19 cellular contexts compared by ENCODE assay signal in the genomic region with DNA sequence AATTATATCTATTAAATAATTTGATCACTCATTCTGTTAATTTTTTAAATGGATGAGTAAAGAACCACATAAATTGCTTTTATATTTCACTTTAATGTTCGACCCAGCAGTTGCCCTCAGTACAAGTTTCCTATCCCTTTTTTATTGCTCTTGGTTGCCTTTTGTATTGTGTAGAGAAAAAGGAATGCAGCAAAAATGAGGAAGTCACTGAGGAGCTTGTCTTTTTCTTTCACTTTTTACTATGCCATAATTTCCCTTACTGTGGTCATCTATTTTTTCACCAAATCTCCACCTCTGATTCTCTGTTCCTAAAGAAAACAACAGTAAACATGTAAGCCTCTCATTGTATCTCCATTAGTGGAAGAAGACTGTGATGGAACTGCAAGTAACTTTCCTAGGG.
DNase-seq lines count a peak whose midpoint lies in the region; ATAC-seq, FAIRE-seq and TF ChIP-seq lines count a peak whose summit lies in the region.
"Had no signal": no experiment of that assay in that cellular context is flagged by ENCODE, and none has a peak within 500 bp of the region (broad histone marks: within the 10 kb centered on the region; RNA-seq: fewer than 3 reads in every experiment).

No MANE protein-coding gene starts in this region.

- H3K27me3 ChIP-seq in SU-DHL-6 (ENCODE audit: low read length) (no peaks in the 10 kb centered on the region), neutrophil (no peaks in the 10 kb centered on the region)
- H3K27me3 ChIP-seq: colonic mucosa, right lobe of liver, upper lobe of left lung had no signal

- ATAC-seq in HG02678 (IDR thresholded peaks at IDR 0.05; ENCODE audit: unreplicated experiment) (no peak), HG03175 (IDR thresholded peaks at IDR 0.05; ENCODE audit: unreplicated experiment) (no peak)

- no peak overlapping the region for H2AFZ ChIP-seq in SU-DHL-6 (ENCODE audit: low read depth, low read length, severe bottlenecking)

- DNase-seq in GM12891 (ENCODE audit: insufficient read length, low spot score) (no peak), Kasumi-1 (lab: John Stamatoyannopoulos, UW) (peak; percentile 48 to 73), GM12892 (ENCODE audit: insufficient read length) (no peak), GDM1 (lab: John Stamatoyannopoulos, UW) (no peak)
- DNase-seq: activated CD4-positive, alpha-beta memory T cell treated with anti-CD3 and anti-CD28 coated beads, Interleukin-2, amount 10 ng/mL, durations not matched to agents 7 days and 5 days; anterior cingulate cortex; colonic mucosa; DMS153; NCI-H1930; right lobe of liver; SHP77 treated with DMSO at 0.1 percent for 48 hours; stimulated activated CD4-positive, alpha-beta T cell treated with anti-CD3 and anti-CD28 coated beads, Interleukin-4, amount 100 ng/mL, for 24 hours; upper lobe of left lung had no signal

- H3K9me2 ChIP-seq in SU-DHL-6 (replicated peaks; ENCODE audit: insufficient read depth, low read length) = no peaks in the 10 kb centered on the region

- no peak overlapping the region for H3K4me3 ChIP-seq in SU-DHL-6 (ENCODE audit: insufficient read depth, low read length, poor library complexity, severe bottlenecking)
- H3K4me3 ChIP-seq in neutrophil (ENCODE audit: low read depth in 1 of 2, low read length in 1 of 2) = peak overlapping the region in 1 of 2 experiments; percentile 11
- H3K4me3 ChIP-seq: colonic mucosa, right lobe of liver, upper lobe of left lung had no signal

- no peak overlapping the region for H3K27ac ChIP-seq in SU-DHL-6 (ENCODE audit: low read depth, low read length)
- peak overlapping the region; percentile 84 for H3K27ac ChIP-seq in neutrophil
- H3K27ac ChIP-seq: colonic mucosa, right lobe of liver had no signal

- no peaks in the 10 kb centered on the region for H3K36me3 ChIP-seq in SU-DHL-6 (ENCODE audit: low read length)
- no peaks in the 10 kb centered on the region for H3K36me3 ChIP-seq in neutrophil
- H3K36me3 ChIP-seq: colonic mucosa, right lobe of liver, upper lobe of left lung had no signal

- no peaks in the 10 kb centered on the region for H3K79me2 ChIP-seq in SU-DHL-6 (ENCODE audit: insufficient read depth, low read length)

- H4K20me1 ChIP-seq in SU-DHL-6 (ENCODE audit: low read depth, low read length) = no peaks in the 10 kb centered on the region

- no peak for FAIRE-seq in GM12891 (lab: Jason Lieb, UNC)
- no peak for FAIRE-seq in GM12892 (lab: Jason Lieb, UNC)
- FAIRE-seq: islet of Langerhans, TTC549 had no signal

- H3K9me3 ChIP-seq in SU-DHL-6 (ENCODE audit: insufficient read depth, low read length) (no peaks in the 10 kb centered on the region), neutrophil (no peaks in the 10 kb centered on the region)
- H3K9me3 ChIP-seq: colonic mucosa, right lobe of liver, upper lobe of left lung had no signal

- H3K4me1 ChIP-seq in neutrophil (ENCODE audit: control insufficient read depth in 1 of 2, insufficient read depth in 1 of 2, low read depth in 1 of 2, low read length in 1 of 2) = peaks cover 72 to 76% of the 10 kb centered on the region in 2 experiments
- H3K4me1 ChIP-seq: colonic mucosa, right lobe of liver had no signal

- TF ChIP-seq CTCF in SU-DHL-6 (IDR thresholded peaks at IDR 0.05; ENCODE audit: insufficient read depth, low read length, poor library complexity, severe bottlenecking) = no peak
- no peak for TF ChIP-seq CTCF in neutrophil (IDR thresholded peaks at IDR 0.05)

- no peaks in the 10 kb centered on the region for H3F3A ChIP-seq in SU-DHL-6 (ENCODE audit: insufficient read depth)

- peak overlapping the region; percentile 19 for H3K4me2 ChIP-seq in SU-DHL-6 (ENCODE audit: low read depth, low read length, poor library complexity, severe bottlenecking)

- no peak overlapping the region for H3K9ac ChIP-seq in SU-DHL-6 (ENCODE audit: low read length)

- TF ChIP-seq POLR2A in GM12891 (IDR thresholded peaks at IDR 0.05; ENCODE audit: low read depth, low read length) (no peak), GM12892 (IDR thresholded peaks at IDR 0.05; ENCODE audit: low read depth, low read length) (no peak)

TF ChIP-seq in GM12891, 5 proteins besides CTCF, POLR2A, EP300 and RAD21:
- TF ChIP-seq SPI1 (IDR thresholded peaks at IDR 0.05; ENCODE audit: low read depth, low read length) (peak; percentile 92), TAF1 (IDR thresholded peaks at IDR 0.05; ENCODE audit: low read depth, low read length) (no peak), PAX5 (IDR thresholded peaks at IDR 0.05; ENCODE audit: insufficient read depth, low read length, severe bottlenecking) (no peak), POLR2AphosphoS5 (IDR thresholded peaks at IDR 0.05; ENCODE audit: low read depth, low read length) (no peak), POU2F2 (IDR thresholded peaks at IDR 0.05; ENCODE audit: low read depth, low read length) (no peak)
TF ChIP-seq in GM12891: peak in this region for 1.

Comparison
In these comparisons a context has a peak if more than half of its experiments do, and no peak if none do; other contexts are left out.
1. DNase-seq: peak in Kasumi-1 (2 of 2); none in GM12891 (single experiment), GM12892 (single experiment) and GDM1 (single experiment).